ENCODE assay signal across 7 cellular contexts in the genomic region with DNA sequence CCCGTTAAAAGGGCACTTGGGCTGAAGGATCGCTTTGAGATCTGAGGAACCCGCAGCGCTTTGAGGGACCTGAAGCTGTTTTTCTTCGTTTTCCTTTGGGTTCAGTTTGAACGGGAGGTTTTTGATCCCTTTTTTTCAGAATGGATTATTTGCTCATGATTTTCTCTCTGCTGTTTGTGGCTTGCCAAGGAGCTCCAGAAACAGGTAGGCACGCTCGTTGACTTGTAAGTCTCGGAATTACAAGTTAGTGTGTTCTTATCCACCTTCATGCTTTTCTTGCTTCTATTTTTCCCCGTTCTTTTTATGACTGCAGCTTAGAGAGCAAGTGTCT. TPM values are rescaled to one million over a fixed set of nuclear protein-coding genes. Genes with fewer than 3 reads are reported as not detected.
A peak's percentile ranks its signal among the peaks of the same experiment; 100 is the strongest.
DNase-seq lines count a peak whose midpoint lies in the region; ATAC-seq and TF ChIP-seq lines count a peak whose summit lies in the region.

No MANE protein-coding gene starts in this region.

- ATAC-seq in GM21619 (IDR thresholded peaks at IDR 0.05; ENCODE audit: unreplicated experiment) (peak; percentile 4), HG02840 (IDR thresholded peaks at IDR 0.05; ENCODE audit: low FRiP score, unreplicated experiment) (no peak)

- H3F3A ChIP-seq in smooth muscle cell (ENCODE audit: low read depth): no peaks in the 10 kb centered on the region

- WGBS in smooth muscle cell (ENCODE audit: low lambda C conversion rate): 13% methylated on average over 10 of the region's 10 CpGs

- H3K27me3 ChIP-seq in Peyer's patch (no peaks in the 10 kb centered on the region), smooth muscle cell (ENCODE audit: low read depth) (peaks cover 7% of the 10 kb centered on the region)

- H3K9ac ChIP-seq in smooth muscle cell (ENCODE audit: low read depth): peak overlapping the region; percentile 65

- no peak for TF ChIP-seq CTCF in Peyer's patch (IDR thresholded peaks at IDR 0.05)
- no peak for TF ChIP-seq CTCF in fibroblast of the aortic adventitia (IDR thresholded peaks at IDR 0.05; ENCODE audit: insufficient read depth, low read length)
- TF ChIP-seq CTCF in smooth muscle cell (IDR thresholded peaks at IDR 0.05; ENCODE audit: borderline replicate concordance, insufficient read depth, poor library complexity, severe bottlenecking): no peak

- no peak for TF ChIP-seq POLR2A in Peyer's patch (IDR thresholded peaks at IDR 0.05)

- H3K79me2 ChIP-seq in smooth muscle cell (ENCODE audit: low read depth): no peaks in the 10 kb centered on the region

- no peaks in the 10 kb centered on the region for H3K9me3 ChIP-seq in Peyer's patch
- no peaks in the 10 kb centered on the region for H3K9me3 ChIP-seq in smooth muscle cell (replicated peaks; ENCODE audit: low read depth)

- H3K36me3 ChIP-seq in Peyer's patch (peaks cover 0 to 3% (median 0%) of the 10 kb centered on the region in 3 donors), smooth muscle cell (ENCODE audit: low read depth) (no peaks in the 10 kb centered on the region)

- DNase-seq in Peyer's patch: no peak
- no peak for DNase-seq in fibroblast of the aortic adventitia (ENCODE audit: low read depth)
- DNase-seq in smooth muscle cell (lab: John Stamatoyannopoulos, UW; ENCODE audit: unreplicated experiment): no peak
- DNase-seq in SK-N-DZ (ENCODE audit: low spot score): no peak
- DNase-seq in hypothalamus (lab: John Stamatoyannopoulos, UW): no peak

- H3K4me3 ChIP-seq in Peyer's patch: peak overlapping the region; percentile 31 to 53 (median 39)
- H3K4me3 ChIP-seq in fibroblast of the aortic adventitia (ENCODE audit: low read depth, low read length): peak overlapping the region; percentile 76
- H3K4me3 ChIP-seq in smooth muscle cell: peak overlapping the region; percentile 66

- H3K27ac ChIP-seq in Peyer's patch (peak overlapping the region in 3 of 4 donors; percentile 46 to 67 (median 51)), smooth muscle cell (ENCODE audit: low read depth) (peak overlapping the region; percentile 72)

- peak overlapping the region; percentile 85 for H2AFZ ChIP-seq in smooth muscle cell (ENCODE audit: low read depth)

- peak overlapping the region; percentile 88 for H3K4me2 ChIP-seq in smooth muscle cell

- no peaks in the 10 kb centered on the region for H4K20me1 ChIP-seq in smooth muscle cell (ENCODE audit: low read depth)

- H3K4me1 ChIP-seq in Peyer's patch (peaks cover 0 to 13% (median 0%) of the 10 kb centered on the region in 4 donors), smooth muscle cell (ENCODE audit: low read depth) (peaks cover 22% of the 10 kb centered on the region)

RNA-seq across cellular contexts. Expression of a gene that starts 0.3 kb away (rescaled TPM):
- total RNA-seq in Peyer's patch (10 to 100 TPM in 2 of 4 donors, 1 to 10 TPM in 2; 5.8 to 19.0 (median 13.5) TPM), fibroblast of the aortic adventitia (ENCODE audit: low replicate concordance) (2.3 and 7.4 TPM in 2 replicates), smooth muscle cell (20.0 and 22.0 TPM in 2 replicates)
- 8.2 and 18.6 TPM in 2 replicates for polyA plus RNA-seq in smooth muscle cell
- polyA plus RNA-seq in SK-N-DZ (2014; cell fraction: cytosol; rRNA removed): not detected in 2 replicates
- not detected in 2 replicates for polyA plus RNA-seq in SK-N-DZ (2014; cell fraction: nucleus; rRNA removed)
